Comparison of ENCODE assay signal across 12 cellular contexts in genomic region chr6:52570291-52570700, GRCh38. TPM values are rescaled to one million over a fixed set of nuclear protein-coding genes. Genes with fewer than 3 reads are reported as not detected.
DNase-seq lines count a peak whose midpoint lies in the region; ATAC-seq, FAIRE-seq and TF ChIP-seq lines count a peak whose summit lies in the region.
"Had no signal": no experiment of that assay in that cellular context is flagged by ENCODE, and none has a peak within 500 bp of the region (broad histone marks: within the 10 kb centered on the region; RNA-seq: fewer than 3 reads in every experiment).

No MANE protein-coding gene starts in this region.

- intact Hi-C loops in endothelial cell of umbilical vein (cut with micrococcal nuclease): loop anchor here (10.0 kb wide), 1 partner anchor 285 kb away; the partner anchor contains the start of gene MCM3

- H4K20me1 ChIP-seq in endothelial cell of umbilical vein (replicated peaks; ENCODE audit: control insufficient read depth, extremely low read depth, insufficient read depth, low read length): no peaks in the 10 kb centered on the region

- no peak for FAIRE-seq in endothelial cell of umbilical vein (lab: Jason Lieb, UNC)
- no peak for FAIRE-seq in small intestine (lab: Jason Lieb, UNC)

- POLR2A ChIA-PET in endothelial cell of umbilical vein (lab: Charles Lee): no interaction called here

- dilution Hi-C loops in endothelial cell of umbilical vein (cut with MboI; ENCODE audit: extremely low pct_ligation_motif_present, low sequenced_read_pairs): no loop called here

- H2AFZ ChIP-seq in ACC112 (ENCODE audit: low read length, unreplicated experiment) (no peak overlapping the region), endothelial cell of umbilical vein (ENCODE audit: low read depth, low read length) (no peak overlapping the region)

- H3K4me1 ChIP-seq in ACC112 (ENCODE audit: control insufficient read depth, insufficient read depth, low read length, unreplicated experiment) (peaks cover 89% of the 10 kb centered on the region), endothelial cell of umbilical vein (ENCODE audit: control insufficient read depth, extremely low read depth, insufficient read depth, low read length) (peaks cover 92% of the 10 kb centered on the region), small intestine (ENCODE audit: control insufficient read depth in 2 of 2, insufficient read depth in 1 of 2, low read depth in 1 of 2, low read length in 1 of 2) (peaks cover 9 to 30% of the 10 kb centered on the region in 2 donors)

- no peaks in the 10 kb centered on the region for H3K9me1 ChIP-seq in endothelial cell of umbilical vein (replicated peaks; ENCODE audit: control insufficient read depth, extremely low read depth, insufficient read depth, low read length)

- H3K36me3 ChIP-seq in ACC112 (ENCODE audit: insufficient read depth, low read length) (peaks cover 34% of the 10 kb centered on the region), endothelial cell of umbilical vein (ENCODE audit: control insufficient read depth in 2 of 2, extremely low read depth in 1 of 2, insufficient read depth in 2 of 2, low read length in 2 of 2) (no peaks in the 10 kb centered on the region), small intestine (ENCODE audit: control insufficient read depth in 2 of 2, insufficient read depth in 2 of 2, low read length in 2 of 2) (no peaks in the 10 kb centered on the region)

- TF ChIP-seq POLR2A in endothelial cell of umbilical vein (IDR thresholded peaks at IDR 0.05; ENCODE audit: low read depth, low read length): no peak

- H3K36me3 Mint-ChIP-seq in mesothelial cell of epicardium: no peaks in the 10 kb centered on the region
- H3K36me3 Mint-ChIP-seq: naive B cell had no signal

- no peak for ATAC-seq in HG03039 (IDR thresholded peaks at IDR 0.05; ENCODE audit: unreplicated experiment)

- 58 to 75% (median 71%) methylated on average over 8 of the region's 8 CpGs for WGBS in small intestine, 3 donors

- CTCF ChIA-PET in endothelial cell of umbilical vein (lab: Charles Lee): interaction anchor here (1.2 to 1.9 kb wide), 2 partner anchors 19 to 27 kb away, joined by 3 to 5 read pairs; no protein-coding TSS in a partner anchor

- TF ChIP-seq CTCF in endothelial cell of umbilical vein (IDR thresholded peaks at IDR 0.05; ENCODE audit: extremely low read depth in 1 of 2, insufficient read depth in 1 of 2, low read depth in 1 of 2, low read length in 2 of 2) (no peak), mesothelial cell of epicardium (IDR thresholded peaks at IDR 0.05; ENCODE audit: unreplicated experiment) (no peak)

- no peaks in the 10 kb centered on the region for H3K27me3 Mint-ChIP-seq in mesothelial cell of epicardium (ENCODE audit: low read depth)
- H3K27me3 Mint-ChIP-seq: naive B cell had no signal

- H3K9ac ChIP-seq in endothelial cell of umbilical vein (replicated peaks; ENCODE audit: extremely low read depth, insufficient read depth, low read length): no peak overlapping the region

- no peak overlapping the region for H3K4me2 ChIP-seq in endothelial cell of umbilical vein (ENCODE audit: insufficient read depth, low read length)

- H3K9me3 ChIP-seq in endothelial cell of umbilical vein (replicated peaks; ENCODE audit: control insufficient read depth, insufficient read depth, low read length) (no peaks in the 10 kb centered on the region), small intestine (ENCODE audit: control insufficient read depth, low read depth) (no peaks in the 10 kb centered on the region)

- H3K27me3 ChIP-seq in ACC112 (ENCODE audit: insufficient read depth, low read length): no peaks in the 10 kb centered on the region
- H3K27me3 ChIP-seq in endothelial cell of umbilical vein (ENCODE audit: control insufficient read depth in 2 of 2, insufficient read depth in 2 of 2, low read length in 2 of 2): no peaks in the 10 kb centered on the region
- no peaks in the 10 kb centered on the region for H3K27me3 ChIP-seq in small intestine (ENCODE audit: control insufficient read depth in 2 of 2, insufficient read depth in 2 of 2, low read length in 2 of 2)

- H3K27ac Mint-ChIP-seq in mesothelial cell of epicardium: peak overlapping the region; percentile 52

- H3K79me2 ChIP-seq in ACC112 (ENCODE audit: control insufficient read depth, insufficient read depth, low read length, unreplicated experiment) (peaks cover 98% of the 10 kb centered on the region), endothelial cell of umbilical vein (ENCODE audit: control insufficient read depth, insufficient read depth, low read length) (peaks cover 97% of the 10 kb centered on the region)

- H3K27ac ChIP-seq in ACC112 (ENCODE audit: low read depth, low read length) (peak overlapping the region; percentile 100), endothelial cell of umbilical vein (ENCODE audit: insufficient read depth, low read depth, low read length) (peak overlapping the region; percentile 4), small intestine (ENCODE audit: low read depth in 1 of 2, low read length in 1 of 2) (peak overlapping the region in 1 of 2 donors; percentile 40)

- peak; percentile 66 for DNase-seq in NCI-H1048 (lab: John Stamatoyannopoulos, UW)
- peak; percentile 36 for DNase-seq in endothelial cell of umbilical vein (ENCODE audit: low read depth, low spot score)
- DNase-seq in mesothelial cell of epicardium (ENCODE audit: low spot score in 2 of 2, unreplicated experiment in 2 of 2): no peak
- DNase-seq in small intestine: no peak
- no peak for DNase-seq in SIG-M5 (lab: John Stamatoyannopoulos, UW)
- DNase-seq in ACHN: no peak
- DNase-seq: activated T-cell treated with anti-CD3 and anti-CD28 coated beads, Interleukin-2, amount 50 U/mL, for 48 hours; GOT3; naive B cell; OCI-M1 had no signal

- H3K9me3 Mint-ChIP-seq in mesothelial cell of epicardium: no peaks in the 10 kb centered on the region
- H3K9me3 Mint-ChIP-seq: naive B cell had no signal

- no TSS peak for BruUV-seq in endothelial cell of umbilical vein (replicated peaks; lab: Mats Ljungman, UMichigan)

- peaks cover 63% of the 10 kb centered on the region for H3K4me1 Mint-ChIP-seq in mesothelial cell of epicardium

- peak overlapping the region; percentile 60 for H3K4me3 ChIP-seq in ACC112 (ENCODE audit: low read depth, low read length)
- H3K4me3 ChIP-seq in endothelial cell of umbilical vein (replicated peaks in 1 of 3; ENCODE audit: insufficient read depth in 1 of 3, low read depth in 1 of 3, low read length in 3 of 3): no peak overlapping the region
- H3K4me3 ChIP-seq in small intestine (ENCODE audit: low read depth in 1 of 2, low read length in 2 of 2): no peak overlapping the region

- H3K4me3 Mint-ChIP-seq in mesothelial cell of epicardium: no peak overlapping the region
- H3K4me3 Mint-ChIP-seq: naive B cell had no signal

- in situ Hi-C loops in ACHN (cut with HindIII; ENCODE audit: low pct_ligation_motif_present, low pct_unique_long_range_greater_than_20kb, low sequenced_read_pairs): no loop called here

TF ChIP-seq in endothelial cell of umbilical vein, 7 proteins besides CTCF, POLR2A, EP300 and RAD21:
- TF ChIP-seq POLR2AphosphoS5 (IDR thresholded peaks at IDR 0.05; ENCODE audit: insufficient read depth, low read depth, low read length) (no peak), JUN (IDR thresholded peaks at IDR 0.05; ENCODE audit: borderline replicate concordance, insufficient read depth, insufficient read length, low read depth) (no peak), GATA2 (IDR thresholded peaks at IDR 0.05; ENCODE audit: insufficient read depth, insufficient read length, low read depth, low read length) (no peak), MYC (IDR thresholded peaks at IDR 0.05; ENCODE audit: low read depth, low read length) (no peak), FOS (IDR thresholded peaks at IDR 0.05; ENCODE audit: borderline replicate concordance, insufficient read depth, low read length) (no peak), EZH2 (IDR thresholded peaks at IDR 0.05; ENCODE audit: borderline replicate concordance, low read depth, low read length, severe bottlenecking) (no peak), MAX (IDR thresholded peaks at IDR 0.05; ENCODE audit: insufficient read depth, insufficient read length) (no peak)

RNA-seq across cellular contexts. Expression of gene TRAM2, which starts 6.6 kb away (rescaled TPM):
- total RNA-seq in endothelial cell of umbilical vein: 85.9 and 98.6 TPM in 2 replicates
- 79.5 and 85.7 TPM in 2 replicates for polyA plus RNA-seq in endothelial cell of umbilical vein
- polyA plus RNA-seq in endothelial cell of umbilical vein (2011; cell fraction: cytosol; rRNA removed): 79.3 and 81.1 TPM in 2 replicates
- polyA plus RNA-seq in endothelial cell of umbilical vein (2011; cell fraction: nucleus; rRNA removed): 129 and 133 TPM in 2 replicates
- polyA plus RNA-seq in endothelial cell of umbilical vein (2012): 35.6 and 64.2 TPM in 2 replicates
- polyA minus RNA-seq in endothelial cell of umbilical vein: 123 and 155 TPM in 2 replicates
- 11.6 TPM for polyA minus RNA-seq in endothelial cell of umbilical vein (2011; cell fraction: cytosol; rRNA and poly(A)+ RNA removed)
- polyA minus RNA-seq in endothelial cell of umbilical vein (2011; cell fraction: nucleus; rRNA and poly(A)+ RNA removed): 51.9 and 71.3 TPM in 2 replicates
- total RNA-seq in mesothelial cell of epicardium: 21.7 to 22.1 TPM (median 21.8 TPM) in 3 replicates
- 10 to 100 TPM in 1 of 3 donors, 1 to 10 TPM in 2; 2.7 to 13.8 (median 3.2) TPM for polyA plus RNA-seq in small intestine

Comparison
In these comparisons a context has a peak if more than half of its experiments do, and no peak if none do; other contexts are left out.
1. DNase-seq: peak in NCI-H1048 (single experiment) and endothelial cell of umbilical vein (single experiment); none in mesothelial cell of epicardium (0 of 2), small intestine (single experiment), SIG-M5 (single experiment) and ACHN (single experiment).